ENCODE assay signal across 1 cellular context in the genomic region with DNA sequence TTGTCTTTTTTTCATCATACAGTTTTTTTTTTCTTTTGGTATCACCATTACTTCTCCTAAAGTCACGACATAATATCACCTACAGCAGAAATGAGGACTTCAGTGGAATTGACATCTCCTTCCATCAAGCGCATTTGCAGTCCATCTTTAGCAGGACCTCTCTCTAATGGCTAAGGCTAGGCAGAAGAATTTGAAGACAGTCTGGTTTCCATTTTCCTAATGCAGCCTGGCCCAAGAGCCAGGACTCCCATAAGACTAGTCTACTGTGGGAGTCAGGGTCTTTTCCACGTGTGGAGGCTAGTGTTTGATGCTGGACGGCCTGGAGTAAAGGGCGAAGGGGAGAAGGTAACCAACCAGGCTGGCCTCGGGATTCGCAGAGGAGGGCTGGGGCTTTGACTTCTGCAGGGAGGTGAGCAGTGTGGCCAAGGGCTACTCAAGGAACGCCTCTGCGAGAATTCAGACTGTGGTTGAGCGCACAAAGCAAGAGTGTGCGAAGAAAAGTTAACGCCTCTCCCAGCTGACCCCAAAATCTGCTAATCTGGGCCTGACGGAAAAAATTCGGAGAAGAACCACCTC.
TF ChIP-seq lines count a peak whose summit lies in the region.

No MANE protein-coding gene starts in this region.

TF ChIP-seq in HepG2, 621 proteins besides CTCF, POLR2A, EP300 and RAD21 (continued from another document and continues in another):
- TF ChIP-seq KMT2A (CRISPR knock-in tag; IDR thresholded peaks at IDR 0.05) (no peak), ZSCAN29 (CRISPR knock-in tag; conservative IDR thresholded peaks at IDR 0.05) (no peak), RARG (CRISPR knock-in tag; IDR thresholded peaks at IDR 0.05; ENCODE audit: low read depth) (no peak), TBX2 (CRISPR knock-in tag; IDR thresholded peaks at IDR 0.05; ENCODE audit: borderline replicate concordance) (no peak), KLF15 (CRISPR knock-in tag; IDR thresholded peaks at IDR 0.05; ENCODE audit: borderline replicate concordance) (no peak), DNMT1 (CRISPR knock-in tag; IDR thresholded peaks at IDR 0.05) (0 out of 2 replicates have a peak, but pooled peaks have one; percentile 60), ZC3H13 (CRISPR knock-in tag; IDR thresholded peaks at IDR 0.05) (no peak), MTF2 (CRISPR knock-in tag; IDR thresholded peaks at IDR 0.05; ENCODE audit: borderline replicate concordance) (peak; percentile 73; the same call in 1 of the 2 replicates), ZNF792 (CRISPR knock-in tag; IDR thresholded peaks at IDR 0.05) (no peak), ZNF260 (CRISPR knock-in tag; IDR thresholded peaks at IDR 0.05; ENCODE audit: borderline replicate concordance, low read depth) (no peak), NR2F1 (CRISPR knock-in tag; IDR thresholded peaks at IDR 0.05) (no peak), GZF1 (CRISPR knock-in tag; IDR thresholded peaks at IDR 0.05) (no peak), EEA1 (CRISPR knock-in tag; IDR thresholded peaks at IDR 0.05; ENCODE audit: borderline replicate concordance) (0 out of 2 replicates have a peak, but pooled peaks have one; percentile 55), GTF2F1 (IDR thresholded peaks at IDR 0.05; ENCODE audit: low read length) (no peak), ATRX (CRISPR knock-in tag; IDR thresholded peaks at IDR 0.05; ENCODE audit: borderline replicate concordance) (no peak), ZNF333 (CRISPR knock-in tag; IDR thresholded peaks at IDR 0.05; ENCODE audit: borderline replicate concordance) (no peak), ONECUT2 (CRISPR knock-in tag; IDR thresholded peaks at IDR 0.05) (no peak), ZNF782 (CRISPR knock-in tag; IDR thresholded peaks at IDR 0.05; ENCODE audit: borderline replicate concordance) (no peak), ZNF879 (CRISPR knock-in tag; IDR thresholded peaks at IDR 0.05) (no peak), ETV5 (CRISPR knock-in tag; IDR thresholded peaks at IDR 0.05; ENCODE audit: borderline replicate concordance) (no peak), ZNF569 (CRISPR knock-in tag; IDR thresholded peaks at IDR 0.05; ENCODE audit: borderline replicate concordance) (no peak), NCOA1 (CRISPR knock-in tag; IDR thresholded peaks at IDR 0.05) (no peak), SIX1 (CRISPR knock-in tag; IDR thresholded peaks at IDR 0.05; ENCODE audit: borderline replicate concordance) (0 out of 2 replicates have a peak, but pooled peaks have one; percentile 12), ZNF883 (CRISPR knock-in tag; IDR thresholded peaks at IDR 0.05; ENCODE audit: not compliant biosample characterization) (no peak), KAT8 (CRISPR knock-in tag; IDR thresholded peaks at IDR 0.05) (no peak), ZNF292 (CRISPR knock-in tag; IDR thresholded peaks at IDR 0.05; ENCODE audit: borderline replicate concordance, low read depth) (no peak), IRF2 (CRISPR knock-in tag; IDR thresholded peaks at IDR 0.05) (no peak), SNAI1 (CRISPR knock-in tag; IDR thresholded peaks at IDR 0.05; ENCODE audit: borderline replicate concordance) (no peak), SOX6 (IDR thresholded peaks at IDR 0.05) (no peak), SOX6 (CRISPR knock-in tag; IDR thresholded peaks at IDR 0.05) (0 out of 2 replicates have a peak, but pooled peaks have one; percentile 7), IKZF1 (IDR thresholded peaks at IDR 0.05) (no peak), DR1 (CRISPR knock-in tag; IDR thresholded peaks at IDR 0.05) (no peak), HHEX (CRISPR knock-in tag; IDR thresholded peaks at IDR 0.05) (no peak), HOXA7 (CRISPR knock-in tag; IDR thresholded peaks at IDR 0.05) (no peak), PRMT3 (CRISPR knock-in tag; IDR thresholded peaks at IDR 0.05; ENCODE audit: borderline replicate concordance, low read depth) (no peak), SETDB1 (CRISPR knock-in tag; IDR thresholded peaks at IDR 0.05; ENCODE audit: borderline replicate concordance) (no peak), ZNF382 (CRISPR knock-in tag; IDR thresholded peaks at IDR 0.05; ENCODE audit: borderline replicate concordance) (no peak), NR2F6 (IDR thresholded peaks at IDR 0.05) (no peak), NR2F6 (CRISPR knock-in tag; IDR thresholded peaks at IDR 0.05) (0 out of 2 replicates have a peak, but pooled peaks have one; percentile 5), ZNF33A (CRISPR knock-in tag; IDR thresholded peaks at IDR 0.05; ENCODE audit: borderline replicate concordance) (no peak), RFX1 (IDR thresholded peaks at IDR 0.05) (no peak), CAMTA2 (CRISPR knock-in tag; IDR thresholded peaks at IDR 0.05; ENCODE audit: borderline replicate concordance) (peak; percentile 89; the same call in 1 of the 2 replicates), ZNF839 (CRISPR knock-in tag; IDR thresholded peaks at IDR 0.05; ENCODE audit: borderline replicate concordance) (no peak), ZNF446 (CRISPR knock-in tag; IDR thresholded peaks at IDR 0.05) (no peak), MLLT10 (CRISPR knock-in tag; IDR thresholded peaks at IDR 0.05) (no peak), AKAP8 (CRISPR knock-in tag; IDR thresholded peaks at IDR 0.05) (no peak), FOXA1 (IDR thresholded peaks at IDR 0.05) (no peak), FOXA1 (CRISPR knock-in tag; IDR thresholded peaks at IDR 0.05) (no peak), SATB2 (CRISPR knock-in tag; IDR thresholded peaks at IDR 0.05) (no peak), ZNF484 (CRISPR knock-in tag; IDR thresholded peaks at IDR 0.05; ENCODE audit: borderline replicate concordance, low read depth) (no peak), TMF1 (CRISPR knock-in tag; IDR thresholded peaks at IDR 0.05; ENCODE audit: low read depth) (0 out of 2 replicates have a peak, but pooled peaks have one; percentile 20)
- TF ChIP-seq, protein P1, sequence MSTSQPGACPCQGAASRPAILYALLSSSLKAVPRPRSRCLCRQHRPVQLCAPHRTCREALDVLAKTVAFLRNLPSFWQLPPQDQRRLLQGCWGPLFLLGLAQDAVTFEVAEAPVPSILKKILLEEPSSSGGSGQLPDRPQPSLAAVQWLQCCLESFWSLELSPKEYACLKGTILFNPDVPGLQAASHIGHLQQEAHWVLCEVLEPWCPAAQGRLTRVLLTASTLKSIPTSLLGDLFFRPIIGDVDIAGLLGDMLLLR (CRISPR knock-in tag; IDR thresholded peaks at IDR 0.05): no peak
- TF ChIP-seq, protein P2, sequence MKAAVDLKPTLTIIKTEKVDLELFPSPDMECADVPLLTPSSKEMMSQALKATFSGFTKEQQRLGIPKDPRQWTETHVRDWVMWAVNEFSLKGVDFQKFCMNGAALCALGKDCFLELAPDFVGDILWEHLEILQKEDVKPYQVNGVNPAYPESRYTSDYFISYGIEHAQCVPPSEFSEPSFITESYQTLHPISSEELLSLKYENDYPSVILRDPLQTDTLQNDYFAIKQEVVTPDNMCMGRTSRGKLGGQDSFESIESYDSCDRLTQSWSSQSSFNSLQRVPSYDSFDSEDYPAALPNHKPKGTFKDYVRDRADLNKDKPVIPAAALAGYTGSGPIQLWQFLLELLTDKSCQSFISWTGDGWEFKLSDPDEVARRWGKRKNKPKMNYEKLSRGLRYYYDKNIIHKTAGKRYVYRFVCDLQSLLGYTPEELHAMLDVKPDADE (CRISPR knock-in tag; IDR thresholded peaks at IDR 0.05): no peak
- TF ChIP-seq, protein P3, sequence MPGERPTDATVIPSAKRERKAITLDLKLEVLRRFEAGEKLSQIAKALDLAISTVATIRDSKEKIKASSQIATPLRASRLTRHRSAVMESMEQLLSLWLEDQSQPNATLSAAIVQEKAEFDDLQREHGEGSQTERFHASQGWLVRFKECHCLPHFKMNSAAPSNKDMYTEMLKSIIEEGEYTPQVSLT (CRISPR knock-in tag; IDR thresholded peaks at IDR 0.05; ENCODE audit: borderline replicate concordance, low read depth): no peak
- TF ChIP-seq, protein P4, sequence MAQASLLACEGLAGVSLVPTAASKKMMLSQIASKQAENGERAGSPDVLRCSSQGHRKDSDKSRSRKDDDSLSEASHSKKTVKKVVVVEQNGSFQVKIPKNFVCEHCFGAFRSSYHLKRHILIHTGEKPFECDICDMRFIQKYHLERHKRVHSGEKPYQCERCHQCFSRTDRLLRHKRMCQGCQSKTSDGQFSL (CRISPR knock-in tag; IDR thresholded peaks at IDR 0.05): no peak
- TF ChIP-seq, protein P5, sequence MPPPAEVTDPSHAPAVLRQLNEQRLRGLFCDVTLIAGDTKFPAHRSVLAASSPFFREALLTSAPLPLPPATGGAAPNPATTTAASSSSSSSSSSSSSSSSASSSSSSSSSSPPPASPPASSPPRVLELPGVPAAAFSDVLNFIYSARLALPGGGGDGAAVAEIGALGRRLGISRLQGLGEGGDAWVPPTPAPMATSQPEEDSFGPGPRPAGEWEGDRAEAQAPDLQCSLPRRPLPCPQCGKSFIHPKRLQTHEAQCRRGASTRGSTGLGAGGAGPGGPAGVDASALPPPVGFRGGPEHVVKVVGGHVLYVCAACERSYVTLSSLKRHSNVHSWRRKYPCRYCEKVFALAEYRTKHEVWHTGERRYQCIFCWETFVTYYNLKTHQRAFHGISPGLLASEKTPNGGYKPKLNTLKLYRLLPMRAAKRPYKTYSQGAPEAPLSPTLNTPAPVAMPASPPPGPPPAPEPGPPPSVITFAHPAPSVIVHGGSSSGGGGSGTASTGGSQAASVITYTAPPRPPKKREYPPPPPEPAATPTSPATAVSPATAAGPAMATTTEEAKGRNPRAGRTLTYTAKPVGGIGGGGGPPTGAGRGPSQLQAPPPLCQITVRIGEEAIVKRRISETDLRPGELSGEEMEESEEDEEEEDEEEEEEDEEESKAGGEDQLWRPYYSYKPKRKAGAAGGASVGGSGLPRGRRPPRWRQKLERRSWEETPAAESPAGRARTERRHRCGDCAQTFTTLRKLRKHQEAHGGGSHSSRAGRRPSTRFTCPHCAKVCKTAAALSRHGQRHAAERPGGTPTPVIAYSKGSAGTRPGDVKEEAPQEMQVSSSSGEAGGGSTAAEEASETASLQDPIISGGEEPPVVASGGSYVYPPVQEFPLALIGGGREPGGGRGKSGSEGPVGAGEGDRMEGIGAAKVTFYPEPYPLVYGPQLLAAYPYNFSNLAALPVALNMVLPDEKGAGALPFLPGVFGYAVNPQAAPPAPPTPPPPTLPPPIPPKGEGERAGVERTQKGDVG (CRISPR knock-in tag; IDR thresholded peaks at IDR 0.05; ENCODE audit: borderline replicate concordance): no peak; the same call in 1 of the 2 replicates
- TF ChIP-seq, protein P6, sequence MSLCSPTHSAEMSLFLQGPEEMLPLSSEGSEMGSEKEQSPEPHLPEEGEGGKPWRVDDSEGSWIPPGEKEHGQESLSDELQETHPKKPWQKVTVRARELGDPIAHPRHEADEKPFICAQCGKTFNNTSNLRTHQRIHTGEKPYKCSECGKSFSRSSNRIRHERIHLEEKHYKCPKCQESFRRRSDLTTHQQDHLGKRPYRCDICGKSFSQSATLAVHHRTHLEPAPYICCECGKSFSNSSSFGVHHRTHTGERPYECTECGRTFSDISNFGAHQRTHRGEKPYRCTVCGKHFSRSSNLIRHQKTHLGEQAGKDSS (CRISPR knock-in tag; IDR thresholded peaks at IDR 0.05; ENCODE audit: borderline replicate concordance, low read depth): no peak
- TF ChIP-seq, protein P7, sequence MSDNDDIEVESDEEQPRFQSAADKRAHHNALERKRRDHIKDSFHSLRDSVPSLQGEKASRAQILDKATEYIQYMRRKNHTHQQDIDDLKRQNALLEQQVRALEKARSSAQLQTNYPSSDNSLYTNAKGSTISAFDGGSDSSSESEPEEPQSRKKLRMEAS (IDR thresholded peaks at IDR 0.05): peak; percentile 9; the same call in 1 of the 2 replicates
- TF ChIP-seq, protein P8, sequence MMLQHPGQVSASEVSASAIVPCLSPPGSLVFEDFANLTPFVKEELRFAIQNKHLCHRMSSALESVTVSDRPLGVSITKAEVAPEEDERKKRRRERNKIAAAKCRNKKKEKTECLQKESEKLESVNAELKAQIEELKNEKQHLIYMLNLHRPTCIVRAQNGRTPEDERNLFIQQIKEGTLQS (CRISPR knock-in tag; IDR thresholded peaks at IDR 0.05): no peak
- TF ChIP-seq, protein P9, sequence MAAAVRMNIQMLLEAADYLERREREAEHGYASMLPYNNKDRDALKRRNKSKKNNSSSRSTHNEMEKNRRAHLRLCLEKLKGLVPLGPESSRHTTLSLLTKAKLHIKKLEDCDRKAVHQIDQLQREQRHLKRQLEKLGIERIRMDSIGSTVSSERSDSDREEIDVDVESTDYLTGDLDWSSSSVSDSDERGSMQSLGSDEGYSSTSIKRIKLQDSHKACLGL (CRISPR knock-in tag; IDR thresholded peaks at IDR 0.05): no peak
- TF ChIP-seq, protein P10, sequence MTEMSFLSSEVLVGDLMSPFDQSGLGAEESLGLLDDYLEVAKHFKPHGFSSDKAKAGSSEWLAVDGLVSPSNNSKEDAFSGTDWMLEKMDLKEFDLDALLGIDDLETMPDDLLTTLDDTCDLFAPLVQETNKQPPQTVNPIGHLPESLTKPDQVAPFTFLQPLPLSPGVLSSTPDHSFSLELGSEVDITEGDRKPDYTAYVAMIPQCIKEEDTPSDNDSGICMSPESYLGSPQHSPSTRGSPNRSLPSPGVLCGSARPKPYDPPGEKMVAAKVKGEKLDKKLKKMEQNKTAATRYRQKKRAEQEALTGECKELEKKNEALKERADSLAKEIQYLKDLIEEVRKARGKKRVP (CRISPR knock-in tag; IDR thresholded peaks at IDR 0.05): no peak
- TF ChIP-seq, protein P11, sequence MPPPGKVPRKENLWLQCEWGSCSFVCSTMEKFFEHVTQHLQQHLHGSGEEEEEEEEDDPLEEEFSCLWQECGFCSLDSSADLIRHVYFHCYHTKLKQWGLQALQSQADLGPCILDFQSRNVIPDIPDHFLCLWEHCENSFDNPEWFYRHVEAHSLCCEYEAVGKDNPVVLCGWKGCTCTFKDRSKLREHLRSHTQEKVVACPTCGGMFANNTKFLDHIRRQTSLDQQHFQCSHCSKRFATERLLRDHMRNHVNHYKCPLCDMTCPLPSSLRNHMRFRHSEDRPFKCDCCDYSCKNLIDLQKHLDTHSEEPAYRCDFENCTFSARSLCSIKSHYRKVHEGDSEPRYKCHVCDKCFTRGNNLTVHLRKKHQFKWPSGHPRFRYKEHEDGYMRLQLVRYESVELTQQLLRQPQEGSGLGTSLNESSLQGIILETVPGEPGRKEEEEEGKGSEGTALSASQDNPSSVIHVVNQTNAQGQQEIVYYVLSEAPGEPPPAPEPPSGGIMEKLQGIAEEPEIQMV (CRISPR knock-in tag; IDR thresholded peaks at IDR 0.05; ENCODE audit: low read depth): no peak
- TF ChIP-seq, protein P12, sequence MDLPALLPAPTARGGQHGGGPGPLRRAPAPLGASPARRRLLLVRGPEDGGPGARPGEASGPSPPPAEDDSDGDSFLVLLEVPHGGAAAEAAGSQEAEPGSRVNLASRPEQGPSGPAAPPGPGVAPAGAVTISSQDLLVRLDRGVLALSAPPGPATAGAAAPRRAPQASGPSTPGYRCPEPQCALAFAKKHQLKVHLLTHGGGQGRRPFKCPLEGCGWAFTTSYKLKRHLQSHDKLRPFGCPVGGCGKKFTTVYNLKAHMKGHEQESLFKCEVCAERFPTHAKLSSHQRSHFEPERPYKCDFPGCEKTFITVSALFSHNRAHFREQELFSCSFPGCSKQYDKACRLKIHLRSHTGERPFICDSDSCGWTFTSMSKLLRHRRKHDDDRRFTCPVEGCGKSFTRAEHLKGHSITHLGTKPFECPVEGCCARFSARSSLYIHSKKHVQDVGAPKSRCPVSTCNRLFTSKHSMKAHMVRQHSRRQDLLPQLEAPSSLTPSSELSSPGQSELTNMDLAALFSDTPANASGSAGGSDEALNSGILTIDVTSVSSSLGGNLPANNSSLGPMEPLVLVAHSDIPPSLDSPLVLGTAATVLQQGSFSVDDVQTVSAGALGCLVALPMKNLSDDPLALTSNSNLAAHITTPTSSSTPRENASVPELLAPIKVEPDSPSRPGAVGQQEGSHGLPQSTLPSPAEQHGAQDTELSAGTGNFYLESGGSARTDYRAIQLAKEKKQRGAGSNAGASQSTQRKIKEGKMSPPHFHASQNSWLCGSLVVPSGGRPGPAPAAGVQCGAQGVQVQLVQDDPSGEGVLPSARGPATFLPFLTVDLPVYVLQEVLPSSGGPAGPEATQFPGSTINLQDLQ (CRISPR knock-in tag; IDR thresholded peaks at IDR 0.05): peak; percentile 21; the same call in 1 of the 2 replicates
